13 cellular contexts compared by ENCODE assay signal in the genomic region with DNA sequence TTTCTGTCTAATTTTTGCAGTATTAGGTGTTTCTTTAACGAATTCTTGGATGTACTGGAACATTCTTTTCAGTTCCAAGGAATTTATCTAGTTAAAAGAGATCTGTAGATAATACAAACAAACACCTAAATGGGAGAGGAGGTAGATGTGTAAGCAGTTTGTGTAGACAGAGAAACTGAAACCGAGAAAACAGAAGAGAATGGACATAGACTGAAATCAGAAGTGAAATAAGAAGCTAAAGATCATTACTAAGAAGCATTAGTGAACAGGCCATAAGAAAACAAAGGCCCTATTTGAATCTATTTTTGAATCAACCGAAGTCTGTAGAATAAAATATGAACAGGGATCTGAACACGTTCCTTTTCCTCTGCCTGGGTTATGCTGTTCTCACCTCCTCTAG. TPM values are rescaled to one million over a fixed set of nuclear protein-coding genes. Genes with fewer than 3 reads are reported as not detected.
DNase-seq lines count a peak whose midpoint lies in the region; ATAC-seq lines count a peak whose summit lies in the region.
"Had no signal": no experiment of that assay in that cellular context is flagged by ENCODE, and none has a peak within 500 bp of the region (broad histone marks: within the 10 kb centered on the region; RNA-seq: fewer than 3 reads in every experiment).

No MANE protein-coding gene starts in this region.

- peaks cover 0 to 10% (median 2%) of the 10 kb centered on the region in 6 donors for H3K9me3 Mint-ChIP-seq in immature natural killer cell

- no peak overlapping the region for H3K4me3 Mint-ChIP-seq in immature natural killer cell
- H3K4me3 Mint-ChIP-seq: activated CD8-positive, alpha-beta memory T cell treated with anti-CD3 and anti-CD28 coated beads, Interleukin-2, amount 10 ng/mL, durations not matched to agents 7 days and 5 days had no signal

- H3K4me1 Mint-ChIP-seq in immature natural killer cell: no peaks in the 10 kb centered on the region
- H3K4me1 Mint-ChIP-seq: activated CD8-positive, alpha-beta memory T cell treated with anti-CD3 and anti-CD28 coated beads, Interleukin-2, amount 10 ng/mL, durations not matched to agents 7 days and 5 days had no signal

- ATAC-seq in GM18498 (IDR thresholded peaks at IDR 0.05; ENCODE audit: unreplicated experiment): peak; percentile 100
- ATAC-seq in GM19455 (IDR thresholded peaks at IDR 0.05; ENCODE audit: unreplicated experiment): peak; percentile 100
- peak; percentile 100 for ATAC-seq in HG02870 (IDR thresholded peaks at IDR 0.05; ENCODE audit: unreplicated experiment)
- peak; percentile 100 for ATAC-seq in HG03520 (IDR thresholded peaks at IDR 0.05; ENCODE audit: unreplicated experiment)
- ATAC-seq: activated CD8-positive, alpha-beta memory T cell treated with anti-CD3 and anti-CD28 coated beads, Interleukin-2, amount 10 ng/mL, durations not matched to agents 7 days and 5 days had no signal

- H3K27ac Mint-ChIP-seq in immature natural killer cell: no peak overlapping the region
- H3K27ac Mint-ChIP-seq: activated CD8-positive, alpha-beta memory T cell treated with anti-CD3 and anti-CD28 coated beads, Interleukin-2, amount 10 ng/mL, durations not matched to agents 7 days and 5 days; progenitor cell of endocrine pancreas had no signal

- H3K36me3 Mint-ChIP-seq in immature natural killer cell: no peaks in the 10 kb centered on the region
- H3K36me3 Mint-ChIP-seq: activated CD8-positive, alpha-beta memory T cell treated with anti-CD3 and anti-CD28 coated beads, Interleukin-2, amount 10 ng/mL, durations not matched to agents 7 days and 5 days had no signal

- DNase-seq in immature natural killer cell (no peak), COR-L47 (lab: John Stamatoyannopoulos, UW) (no peak), UCSD-AML1 (lab: John Stamatoyannopoulos, UW; ENCODE audit: unreplicated experiment) (no peak)
- DNase-seq in effector CD8-positive, alpha-beta T cell (lab: John Stamatoyannopoulos, UW): no peak
- DNase-seq: activated CD8-positive, alpha-beta memory T cell treated with anti-CD3 and anti-CD28 coated beads, Interleukin-2, amount 10 ng/mL, durations not matched to agents 7 days and 5 days; effector CD4-positive, alpha-beta T cell; NCI-H526; testis had no signal

- no peaks in the 10 kb centered on the region for H3K27me3 Mint-ChIP-seq in immature natural killer cell (ENCODE audit: low read depth in 3 of 3)
- H3K27me3 Mint-ChIP-seq: activated CD8-positive, alpha-beta memory T cell treated with anti-CD3 and anti-CD28 coated beads, Interleukin-2, amount 10 ng/mL, durations not matched to agents 7 days and 5 days; progenitor cell of endocrine pancreas had no signal

RNA-seq across cellular contexts. Expression of a gene that starts 26.5 kb away (rescaled TPM):
- not detected for polyA plus RNA-seq in immature natural killer cell
